In genomic region chr1:30707412-30708360, GRCh38 we compare ENCODE assay signal across 8 cellular contexts. TPM values are rescaled to one million over a fixed set of nuclear protein-coding genes. Genes with fewer than 3 reads are reported as not detected.
DNase-seq lines count a peak whose midpoint lies in the region; ATAC-seq and TF ChIP-seq lines count a peak whose summit lies in the region.

No MANE protein-coding gene starts in this region.

- in situ Hi-C loops in HAP-1 (cut with MboI; ENCODE audit: low sequenced_read_pairs) = loop anchor here (25.0 kb wide), 1 partner anchor 1820 kb away; no protein-coding TSS in a partner anchor

- H3K27me3 ChIP-seq in BJ (ENCODE audit: control insufficient read depth, insufficient read depth, low read length) = peaks cover 13% of the 10 kb centered on the region
- H3K27me3 ChIP-seq in HAP-1 (ENCODE audit: low read depth) = peaks cover 28% of the 10 kb centered on the region

- ATAC-seq in HG03354 (IDR thresholded peaks at IDR 0.05; ENCODE audit: poor library complexity, severe bottlenecking, unreplicated experiment) = no peak

- H3K4me1 ChIP-seq in HAP-1 = no peaks in the 10 kb centered on the region

- no peak for DNase-seq in BJ (ENCODE audit: low read depth)
- peak; percentile 52 to 89 for DNase-seq in HAP-1 (ENCODE audit: low spot score in 2 of 2)
- DNase-seq in NCI-H524 treated with DMSO at 0.1 percent for 48 hours (lab: John Stamatoyannopoulos, UW) = peak; percentile 83
- DNase-seq in activated CD4-positive, alpha-beta T cell treated with anti-CD3 and anti-CD28 coated beads, Interleukin-2, amount 50 U/mL, for 48 hours = peak; percentile 74 to 79
- peak; percentile 25 for DNase-seq in effector CD8-positive, alpha-beta T cell (lab: John Stamatoyannopoulos, UW)
- peak; percentile 61 to 82 for DNase-seq in lung microvascular endothelial cell (ENCODE audit: low read depth in 2 of 2)
- peak; percentile 20 to 25 for DNase-seq in stimulated activated CD8-positive, alpha-beta memory T cell treated with anti-CD3 and anti-CD28 coated beads, Interleukin-4, amount 100 ng/mL, for 1 hour (ENCODE audit: low read depth in 2 of 2, low spot score in 1 of 2)

- no peaks in the 10 kb centered on the region for H3K9me3 ChIP-seq in HAP-1

- H3K4me3 ChIP-seq in BJ (ENCODE audit: low read depth, low read length) = no peak overlapping the region
- H3K4me3 ChIP-seq in HAP-1 = no peak overlapping the region

- CTCF ChIA-PET in BJ (lab: Yijun Ruan, JAX) = interaction anchor here (0.6 to 3.1 kb wide), 40 partner anchors 8 to 1827 kb away, joined by 3 to 22 read pairs (median 3); partner anchors contain the start of gene MECR

- POLR2A ChIA-PET in BJ (lab: Charles Lee) = no interaction called here

- TF ChIP-seq CTCF in BJ (IDR thresholded peaks at IDR 0.05; ENCODE audit: insufficient read depth, low read depth, low read length) = peak; percentile 90

- H3K36me3 ChIP-seq in BJ (ENCODE audit: control insufficient read depth, insufficient read depth, low read length) (no peaks in the 10 kb centered on the region), HAP-1 (replicated peaks) (no peaks in the 10 kb centered on the region)

RNA-seq across cellular contexts. Expression of gene MATN1, which starts 15.7 kb away (rescaled TPM):
- polyA plus RNA-seq in BJ (2011; rRNA removed) = 0.02 and 0.13 TPM in 2 replicates
- polyA minus RNA-seq in BJ (2011; rRNA and poly(A)+ RNA removed) = 0.31 and 0.38 TPM in 2 replicates
- total RNA-seq in lung microvascular endothelial cell = under 0.01 TPM in 2 replicates

RNA-seq across cellular contexts. Expression of gene LAPTM5, which starts 49.9 kb away (rescaled TPM):
- 1.6 and 2.1 TPM in 2 replicates for polyA plus RNA-seq in BJ (2011; rRNA removed)
- 2.7 and 2.8 TPM in 2 replicates for polyA minus RNA-seq in BJ (2011; rRNA and poly(A)+ RNA removed)
- 33.8 and 66.7 TPM in 2 replicates for total RNA-seq in lung microvascular endothelial cell
